Comparison of ENCODE assay signal across 8 cellular contexts in genomic region chr2:88329815-88330603, GRCh38.
DNase-seq lines count a peak whose midpoint lies in the region; ATAC-seq, FAIRE-seq and TF ChIP-seq lines count a peak whose summit lies in the region.

No MANE protein-coding gene starts in this region.

- intact Hi-C loops in HepG2 (cut with micrococcal nuclease; ENCODE audit: unreplicated experiment), result no loop called here
- intact Hi-C loops in activated CD4-positive, alpha-beta T cell treated with anti-CD3 and anti-CD28 coated beads for 36 hours (cut with DNase I, micrococcal nuclease), result no loop called here

- no peak overlapping the region for H3K4me3 Mint-ChIP-seq in activated CD4-positive, alpha-beta T cell treated with anti-CD3 and anti-CD28 coated beads for 36 hours

- 12% methylated on average over 8 of the region's 8 CpGs for WGBS in HepG2 (ENCODE audit: low lambda C conversion rate)

- H3K4me1 ChIP-seq in HepG2 (ENCODE audit: insufficient read depth, low read length), result peaks cover 11% of the 10 kb centered on the region; the same call in 1 of the 2 replicates

- no peaks in the 10 kb centered on the region for H3K36me3 ChIP-seq in HepG2 (replicated peaks in 1 of 2; ENCODE audit: control insufficient read depth in 1 of 2, insufficient read depth in 2 of 2, low read length in 2 of 2)

- CTCF ChIA-PET in HepG2 (lab: Yijun Ruan, JAX; ENCODE audit: low intra/inter-chr PET ratio, low total read pairs), result no interaction called here
- CTCF ChIA-PET in activated CD4-positive, alpha-beta T cell treated with anti-CD3 and anti-CD28 coated beads for 36 hours (lab: Charles Lee), result no interaction called here

- TF ChIP-seq EP300 in HepG2 (IDR thresholded peaks at IDR 0.05; ENCODE audit: low read depth in 2 of 2, low read length in 2 of 2) (peak in 1 of 2 experiments; percentile 38; a peak in 1 of 4 replicates), HepG2 (CRISPR knock-in tag; IDR thresholded peaks at IDR 0.05; ENCODE audit: borderline replicate concordance) (0 out of 2 replicates have a peak, but pooled peaks have one; percentile 21)

- no peak overlapping the region for H3K9ac ChIP-seq in HepG2 (ENCODE audit: insufficient read depth, low read depth, low read length)

- H3K27ac Mint-ChIP-seq in activated CD4-positive, alpha-beta T cell treated with anti-CD3 and anti-CD28 coated beads for 36 hours, result no peak overlapping the region

- no peak overlapping the region for H2AFZ ChIP-seq in HepG2 (ENCODE audit: low read length)

- POLR2A ChIA-PET in HepG2 (lab: Yijun Ruan, JAX), result no interaction called here
- POLR2A ChIA-PET in activated CD4-positive, alpha-beta T cell treated with anti-CD3 and anti-CD28 coated beads for 36 hours (lab: Charles Lee), result no interaction called here

- H3K9me3 ChIP-seq in HepG2 (ENCODE audit: low read length), result peaks cover 5% of the 10 kb centered on the region; the same call in 1 of the 2 replicates

- TF ChIP-seq POLR2A in HepG2 (IDR thresholded peaks at IDR 0.05; ENCODE audit: insufficient read depth in 1 of 2, low read depth in 2 of 2, low read length in 2 of 2), result no peak

- H3K4me2 ChIP-seq in HepG2 (ENCODE audit: low read depth, low read length), result no peak overlapping the region

- FAIRE-seq in HepG2 (lab: Jason Lieb, UNC), result no peak

- no TSS peak for BruUV-seq in HepG2 (replicated peaks; lab: Mats Ljungman, UMichigan)

- ATAC-seq in GM19372 (IDR thresholded peaks at IDR 0.05; ENCODE audit: low read depth, unreplicated experiment) (peak; percentile 62), HG03066 (IDR thresholded peaks at IDR 0.05; ENCODE audit: low read depth, unreplicated experiment) (peak; percentile 71), HepG2 (peak; percentile 95)
- ATAC-seq in activated CD4-positive, alpha-beta T cell treated with anti-CD3 and anti-CD28 coated beads for 36 hours, result no peak

- TF ChIP-seq RAD21 in HepG2 (CRISPR knock-in tag; IDR thresholded peaks at IDR 0.05), result no peak

- no peak for TF ChIP-seq CTCF in HepG2 (CRISPR knock-in tag; IDR thresholded peaks at IDR 0.05)

- H3K36me3 Mint-ChIP-seq in activated CD4-positive, alpha-beta T cell treated with anti-CD3 and anti-CD28 coated beads for 36 hours (ENCODE audit: low read depth), result no peaks in the 10 kb centered on the region

- H3K27me3 Mint-ChIP-seq in activated CD4-positive, alpha-beta T cell treated with anti-CD3 and anti-CD28 coated beads for 36 hours, result peaks cover 22% of the 10 kb centered on the region

- DNase-seq in NCI-H748 (lab: John Stamatoyannopoulos, UW; ENCODE audit: unreplicated experiment) (peak; percentile 69), HepG2 (ENCODE audit: low spot score) (peak; percentile 64), hepatic stellate cell (ENCODE audit: low spot score) (no peak), ureter (ENCODE audit: low spot score) (no peak), inferior parietal cortex (ENCODE audit: extremely low spot score) (no peak)
- DNase-seq in activated CD4-positive, alpha-beta T cell treated with anti-CD3 and anti-CD28 coated beads for 36 hours, result no peak

- no peak overlapping the region for H3K4me3 ChIP-seq in HepG2 (replicated peaks in 1 of 3; ENCODE audit: insufficient read depth in 1 of 3, low read depth in 2 of 3, low read length in 3 of 3)

- H3K27me3 ChIP-seq in HepG2 (ENCODE audit: control insufficient read depth in 1 of 2, insufficient read depth in 2 of 2, low read length in 2 of 2), result peaks cover 0 to 23% of the 10 kb centered on the region in 2 experiments; a peak in 4 of 5 replicates

- H3K79me2 ChIP-seq in HepG2 (ENCODE audit: insufficient read depth, low read length), result no peaks in the 10 kb centered on the region

- H3K27ac ChIP-seq in HepG2 (ENCODE audit: extremely low read length, insufficient read depth, low read length), result no peak overlapping the region

- no peaks in the 10 kb centered on the region for H3K9me3 Mint-ChIP-seq in activated CD4-positive, alpha-beta T cell treated with anti-CD3 and anti-CD28 coated beads for 36 hours (ENCODE audit: low read depth)

- no peaks in the 10 kb centered on the region for H3K4me1 Mint-ChIP-seq in activated CD4-positive, alpha-beta T cell treated with anti-CD3 and anti-CD28 coated beads for 36 hours

- in situ Hi-C loops in HepG2 (cut with HindIII; ENCODE audit: extremely low pct_ligation_motif_present, low pct_unique_long_range_greater_than_20kb), result no loop called here

- H4K20me1 ChIP-seq in HepG2 (ENCODE audit: insufficient read depth, low read length), result no peaks in the 10 kb centered on the region

TF ChIP-seq in HepG2, 621 proteins besides CTCF, POLR2A, EP300 and RAD21 (continues in another document):
- TF ChIP-seq FOXA3 (CRISPR knock-in tag; IDR thresholded peaks at IDR 0.05), result peak; percentile 48; the same call in 1 of the 2 replicates
- TF ChIP-seq PITX1 (CRISPR knock-in tag; IDR thresholded peaks at IDR 0.05), result peak; percentile 98
- TF ChIP-seq ZNF274 (CRISPR knock-in tag; IDR thresholded peaks at IDR 0.05), result no peak
- no peak for TF ChIP-seq POGZ (CRISPR knock-in tag; IDR thresholded peaks at IDR 0.05)
- peak; percentile 41; the same call in 1 of the 2 replicates for TF ChIP-seq TBX3 (IDR thresholded peaks at IDR 0.05; ENCODE audit: borderline replicate concordance)
- TF ChIP-seq ZNF704 (CRISPR knock-in tag; IDR thresholded peaks at IDR 0.05; ENCODE audit: borderline replicate concordance), result no peak
- TF ChIP-seq ZBTB21 (CRISPR knock-in tag; IDR thresholded peaks at IDR 0.05), result no peak
- peak; percentile 90 for TF ChIP-seq TBX2 (CRISPR knock-in tag; IDR thresholded peaks at IDR 0.05; ENCODE audit: borderline replicate concordance)
- no peak for TF ChIP-seq ETV5 (CRISPR knock-in tag; IDR thresholded peaks at IDR 0.05; ENCODE audit: borderline replicate concordance)
- TF ChIP-seq ZNF503 (CRISPR knock-in tag; IDR thresholded peaks at IDR 0.05), result peak; percentile 83; the same call in 1 of the 2 replicates
- TF ChIP-seq FOSL1 (CRISPR knock-in tag; IDR thresholded peaks at IDR 0.05; ENCODE audit: borderline replicate concordance), result no peak
- TF ChIP-seq HOXA5 (CRISPR knock-in tag; IDR thresholded peaks at IDR 0.05), result no peak
- 0 out of 2 replicates have a peak, but pooled peaks have one; percentile 44 for TF ChIP-seq ELF3 (CRISPR knock-in tag; IDR thresholded peaks at IDR 0.05)
- TF ChIP-seq RCOR2 (CRISPR knock-in tag; IDR thresholded peaks at IDR 0.05), result 0 out of 2 replicates have a peak, but pooled peaks have one; percentile 18
- peak; percentile 40; the same call in 1 of the 2 replicates for TF ChIP-seq PPARG (CRISPR knock-in tag; conservative IDR thresholded peaks at IDR 0.05)
- TF ChIP-seq HNF1B (CRISPR knock-in tag; IDR thresholded peaks at IDR 0.05), result 0 out of 2 replicates have a peak, but pooled peaks have one; percentile 15
- peak; percentile 82 for TF ChIP-seq NR2F2 (IDR thresholded peaks at IDR 0.05; ENCODE audit: borderline replicate concordance, low read depth)
- TF ChIP-seq RORA (CRISPR knock-in tag; IDR thresholded peaks at IDR 0.05), result no peak
- TF ChIP-seq BCL6 (CRISPR knock-in tag; IDR thresholded peaks at IDR 0.05), result peak; percentile 71
- no peak for TF ChIP-seq ZNF629 (CRISPR knock-in tag; conservative IDR thresholded peaks at IDR 0.05)
- TF ChIP-seq SAP130 (CRISPR knock-in tag; IDR thresholded peaks at IDR 0.05; ENCODE audit: low read depth), result 0 out of 2 replicates have a peak, but pooled peaks have one; percentile 23
- no peak for TF ChIP-seq FOXK2 (IDR thresholded peaks at IDR 0.05)
- TF ChIP-seq HMG20A (CRISPR knock-in tag; IDR thresholded peaks at IDR 0.05; ENCODE audit: borderline replicate concordance), result peak; percentile 55; the same call in 1 of the 2 replicates

Comparison
In these comparisons a context has a peak if more than half of its experiments do, and no peak if none do; other contexts are left out.
1. DNase-seq: peak in NCI-H748 (single experiment) and HepG2 (single experiment); none in activated CD4-positive, alpha-beta T cell treated with anti-CD3 and anti-CD28 coated beads for 36 hours (single experiment), hepatic stellate cell (single experiment), ureter (single experiment) and inferior parietal cortex (single experiment).